1 cellular context compared by ENCODE assay signal in genomic region chr2:190408538-190409271, GRCh38.
TF ChIP-seq lines count a peak whose summit lies in the region.

No MANE protein-coding gene starts in this region.

TF ChIP-seq in K562, 482 proteins besides CTCF, POLR2A, EP300 and RAD21 (continued from another document):
- TF ChIP-seq PCBP1 (IDR thresholded peaks at IDR 0.05; ENCODE audit: low read depth, low read length, poor library complexity, severe bottlenecking) (peak; percentile 56), SMARCA4 (IDR thresholded peaks at IDR 0.05) (no peak), FOXP1 (CRISPR knock-in tag; IDR thresholded peaks at IDR 0.05) (no peak), SUPT5H (IDR thresholded peaks at IDR 0.05) (no peak), ZNF766 (CRISPR knock-in tag; conservative IDR thresholded peaks at IDR 0.05) (no peak), TAF7 (tag; IDR thresholded peaks at IDR 0.05) (no peak), GABPA (tag; conservative IDR thresholded peaks at IDR 0.05; ENCODE audit: low read depth) (peak; percentile 30; the same call in 1 of the 2 replicates), VEZF1 (CRISPR knock-in tag; IDR thresholded peaks at IDR 0.05) (peak; percentile 77), MEIS2 (IDR thresholded peaks at IDR 0.05; ENCODE audit: partially characterized antibody) (no peak), SPI1 (IDR thresholded peaks at IDR 0.05; ENCODE audit: borderline replicate concordance, low read depth, low read length) (peak; percentile 79), KDM1A (IDR thresholded peaks at IDR 0.05) (no peak), BRD4 (IDR thresholded peaks at IDR 0.05) (no peak), HMBOX1 (IDR thresholded peaks at IDR 0.05) (no peak), ARID4B (CRISPR knock-in tag; IDR thresholded peaks at IDR 0.05) (no peak), ZNF75A (CRISPR knock-in tag; IDR thresholded peaks at IDR 0.05) (no peak), RFX5 (IDR thresholded peaks at IDR 0.05; ENCODE audit: low read depth, low read length) (no peak), FIP1L1 (IDR thresholded peaks at IDR 0.05; ENCODE audit: low read depth, low read length, poor library complexity, severe bottlenecking) (no peak), ZSCAN32 (CRISPR knock-in tag; IDR thresholded peaks at IDR 0.05) (no peak), HINFP (tag; conservative IDR thresholded peaks at IDR 0.05; ENCODE audit: low read depth) (no peak), KLF13 (tag; IDR thresholded peaks at IDR 0.05; ENCODE audit: borderline replicate concordance, low read depth) (no peak), THAP12 (CRISPR knock-in tag; IDR thresholded peaks at IDR 0.05) (no peak), HMG20A (CRISPR knock-in tag; conservative IDR thresholded peaks at IDR 0.05) (no peak), POLR3G (IDR thresholded peaks at IDR 0.05; ENCODE audit: extremely low read depth, insufficient read length, insufficient replicate concordance) (no peak), EWSR1 (IDR thresholded peaks at IDR 0.05; ENCODE audit: borderline replicate concordance, low read depth, partially characterized antibody) (no peak), UBTF (IDR thresholded peaks at IDR 0.05; ENCODE audit: borderline replicate concordance in 1 of 2, low read depth in 2 of 2, low read length in 2 of 2) (peak in 1 of 2 experiments; percentile 27; a peak in 1 of 4 replicates), AFF4 (CRISPR knock-in tag; IDR thresholded peaks at IDR 0.05) (no peak), KHSRP (IDR thresholded peaks at IDR 0.05) (no peak), ZNF280A (IDR thresholded peaks at IDR 0.05; ENCODE audit: low read depth, partially characterized antibody) (no peak), E2F1 (CRISPR knock-in tag; IDR thresholded peaks at IDR 0.05) (no peak), KDM4B (IDR thresholded peaks at IDR 0.05; ENCODE audit: borderline replicate concordance in 2 of 2, low read depth in 1 of 2) (no peak), ZNF354B (CRISPR knock-in tag; IDR thresholded peaks at IDR 0.05) (no peak), CTCFL (IDR thresholded peaks at IDR 0.05; ENCODE audit: borderline replicate concordance, insufficient read depth, low read depth, low read length, poor library complexity, severe bottlenecking) (no peak), ZNF232 (CRISPR knock-in tag; IDR thresholded peaks at IDR 0.05) (no peak), LCOR (CRISPR knock-in tag; IDR thresholded peaks at IDR 0.05) (no peak)
